12 cellular contexts compared by ENCODE assay signal in genomic region chr20:50369225-50370035, GRCh38.
DNase-seq lines count a peak whose midpoint lies in the region; ATAC-seq and TF ChIP-seq lines count a peak whose summit lies in the region.
"Had no signal": no experiment of that assay in that cellular context is flagged by ENCODE, and none has a peak within 500 bp of the region (broad histone marks: within the 10 kb centered on the region; RNA-seq: fewer than 3 reads in every experiment).

No MANE protein-coding gene starts in this region.

- no peak overlapping the region for H3K4me3 ChIP-seq in BLaER1
- no peak overlapping the region for H3K4me3 ChIP-seq in mucosa of descending colon
- no peak overlapping the region for H3K4me3 ChIP-seq in HAP-1
- H3K4me3 ChIP-seq: MG63 had no signal

- no peaks in the 10 kb centered on the region for H4K20me1 ChIP-seq in BLaER1

- ATAC-seq in mucosa of descending colon = peak; percentile 88
- no peak for ATAC-seq in T-cell (replicated peaks in 1 of 4)
- ATAC-seq: naive thymus-derived CD8-positive, alpha-beta T cell had no signal

- H3K27ac ChIP-seq in BLaER1 = peak overlapping the region; percentile 46; the same call in 1 of the 2 replicates

- H3K4me2 ChIP-seq in BLaER1 = peak overlapping the region; percentile 78

- H3K9ac ChIP-seq in BLaER1 = no peak overlapping the region

- CTCF ChIA-PET in T-cell (lab: Charles Lee) = no interaction called here
- CTCF ChIA-PET in activated naive CD4-positive, alpha-beta T cell treated with anti-CD3 and anti-CD28 coated beads, Interleukin-2, amount 10 ng/mL, durations not matched to agents 7 days and 5 days (lab: Charles Lee) = no interaction called here

- H3K36me3 ChIP-seq in BLaER1 (no peaks in the 10 kb centered on the region), mucosa of descending colon (ENCODE audit: low read depth) (no peaks in the 10 kb centered on the region), HAP-1 (replicated peaks) (no peaks in the 10 kb centered on the region)
- H3K36me3 ChIP-seq: MG63 had no signal

- intact Hi-C loops in mucosa of descending colon (cut with DNase I, micrococcal nuclease) = no loop called here
- intact Hi-C loops in posterior vena cava (cut with DNase I) = loop anchor here in 1 of 2 donors (10.0 kb wide), 1 partner anchor 175 kb away; the partner anchor contains the start of gene CEBPB

- H3K9me3 ChIP-seq in BLaER1 (no peaks in the 10 kb centered on the region), mucosa of descending colon (no peaks in the 10 kb centered on the region), HAP-1 (no peaks in the 10 kb centered on the region)
- H3K9me3 ChIP-seq: MG63 had no signal

- TF ChIP-seq CTCF in mucosa of descending colon (IDR thresholded peaks at IDR 0.05) = no peak

- peaks cover 70% of the 10 kb centered on the region for H3K4me1 ChIP-seq in BLaER1
- H3K4me1 ChIP-seq in mucosa of descending colon (ENCODE audit: low read depth) = peaks cover 38% of the 10 kb centered on the region
- H3K4me1 ChIP-seq in HAP-1 = peaks cover 4% of the 10 kb centered on the region; the same call in 1 of the 2 replicates

- H3K27ac Mint-ChIP-seq in T-cell = no peak overlapping the region
- no peak overlapping the region for H3K27ac Mint-ChIP-seq in activated naive CD4-positive, alpha-beta T cell treated with anti-CD3 and anti-CD28 coated beads, Interleukin-2, amount 10 ng/mL, durations not matched to agents 7 days and 5 days
- H3K27ac Mint-ChIP-seq: T-helper 1 cell treated with Interleukin-12 subunit alpha and Interleukin-12 subunit beta and Interleukin-4 antibody, amounts not matched to agents 30 μg/mL and 1 μg/mL, for 36 hours had no signal

- POLR2A ChIA-PET in T-cell (lab: Charles Lee) = interaction anchor here in 1 of 2 donors (0.6 kb wide), 1 partner anchor 20 kb away, joined by 5 read pairs; no protein-coding TSS in a partner anchor

- H3K27me3 ChIP-seq in BLaER1 = no peaks in the 10 kb centered on the region
- peaks cover 22% of the 10 kb centered on the region for H3K27me3 ChIP-seq in HAP-1 (ENCODE audit: low read depth)
- H3K27me3 ChIP-seq: MG63 had no signal

- H3K36me3 Mint-ChIP-seq in T-cell = no peaks in the 10 kb centered on the region
- H3K36me3 Mint-ChIP-seq in activated naive CD4-positive, alpha-beta T cell treated with anti-CD3 and anti-CD28 coated beads, Interleukin-2, amount 10 ng/mL, durations not matched to agents 7 days and 5 days = no peaks in the 10 kb centered on the region

- in situ Hi-C loops in HAP-1 (cut with MboI; ENCODE audit: low sequenced_read_pairs) = no loop called here

- H3K27me3 Mint-ChIP-seq in T-cell = peaks cover 4 to 5% of the 10 kb centered on the region in 2 donors
- peaks cover 51% of the 10 kb centered on the region for H3K27me3 Mint-ChIP-seq in activated naive CD4-positive, alpha-beta T cell treated with anti-CD3 and anti-CD28 coated beads, Interleukin-2, amount 10 ng/mL, durations not matched to agents 7 days and 5 days

- no peaks in the 10 kb centered on the region for H3K9me3 Mint-ChIP-seq in T-cell
- H3K9me3 Mint-ChIP-seq in activated naive CD4-positive, alpha-beta T cell treated with anti-CD3 and anti-CD28 coated beads, Interleukin-2, amount 10 ng/mL, durations not matched to agents 7 days and 5 days = no peaks in the 10 kb centered on the region
- H3K9me3 Mint-ChIP-seq: naive thymus-derived CD8-positive, alpha-beta T cell; T-helper 1 cell treated with Interleukin-12 subunit alpha and Interleukin-12 subunit beta and Interleukin-4 antibody, amounts not matched to agents 30 μg/mL and 1 μg/mL, for 36 hours had no signal

- peaks cover 10 to 18% (median 15%) of the 10 kb centered on the region in 3 donors for H3K4me1 Mint-ChIP-seq in T-cell
- peaks cover 29% of the 10 kb centered on the region for H3K4me1 Mint-ChIP-seq in activated naive CD4-positive, alpha-beta T cell treated with anti-CD3 and anti-CD28 coated beads, Interleukin-2, amount 10 ng/mL, durations not matched to agents 7 days and 5 days

- H3K4me3 Mint-ChIP-seq in T-cell = no peak overlapping the region
- no peak overlapping the region for H3K4me3 Mint-ChIP-seq in activated naive CD4-positive, alpha-beta T cell treated with anti-CD3 and anti-CD28 coated beads, Interleukin-2, amount 10 ng/mL, durations not matched to agents 7 days and 5 days
- H3K4me3 Mint-ChIP-seq: naive thymus-derived CD8-positive, alpha-beta T cell; T-helper 1 cell treated with Interleukin-12 subunit alpha and Interleukin-12 subunit beta and Interleukin-4 antibody, amounts not matched to agents 30 μg/mL and 1 μg/mL, for 36 hours had no signal

- DNase-seq in NCI-H1092 treated with DMSO at 0.1 percent for 48 hours (lab: John Stamatoyannopoulos, UW) = peak; percentile 74
- DNase-seq in SHP77 treated with DMSO at 0.1 percent for 48 hours (lab: John Stamatoyannopoulos, UW) = peak; percentile 47
- peak; percentile 93 to 95 (median 94) for DNase-seq in mucosa of descending colon
- DNase-seq in HAP-1 (ENCODE audit: low spot score in 2 of 2) = no peak
- no peak for DNase-seq in T-cell
- no peak for DNase-seq in posterior vena cava (ENCODE audit: low spot score)
- no peak for DNase-seq in activated naive CD4-positive, alpha-beta T cell treated with anti-CD3 and anti-CD28 coated beads, Interleukin-2, amount 10 ng/mL, durations not matched to agents 7 days and 5 days
- DNase-seq: activated gamma-delta T cell, MG63 had no signal

Comparison
In these comparisons a context has a peak if more than half of its experiments do, and no peak if none do; other contexts are left out.
1. DNase-seq: peak in NCI-H1092 treated with DMSO at 0.1 percent for 48 hours (single experiment), SHP77 treated with DMSO at 0.1 percent for 48 hours (single experiment) and mucosa of descending colon (3 of 3); none in HAP-1 (0 of 2), T-cell (0 of 34), posterior vena cava (single experiment) and activated naive CD4-positive, alpha-beta T cell treated with anti-CD3 and anti-CD28 coated beads, Interleukin-2, amount 10 ng/mL, durations not matched to agents 7 days and 5 days (single experiment).